Comparison of ENCODE assay signal across 3 cellular contexts in genomic region chr9:2863831-2864230, GRCh38.
TF ChIP-seq lines count a peak whose summit lies in the region.

No MANE protein-coding gene starts in this region.

TF ChIP-seq in HEK293, 187 proteins besides CTCF, POLR2A, EP300 and RAD21:
- TF ChIP-seq ZNF623 (tag by site-specific recombination; IDR thresholded peaks at IDR 0.05) (no peak), ZNF571 (tag by site-specific recombination; IDR thresholded peaks at IDR 0.05) (no peak), KLF10 (tag by site-specific recombination; IDR thresholded peaks at IDR 0.05) (no peak), ZNF146 (tag by site-specific recombination; IDR thresholded peaks at IDR 0.05) (peak; percentile 70), MEIS1 (CRISPR knock-in tag; IDR thresholded peaks at IDR 0.05; ENCODE audit: borderline replicate concordance) (no peak), ZNF394 (tag by site-specific recombination; IDR thresholded peaks at IDR 0.05; ENCODE audit: borderline replicate concordance) (no peak), AEBP2 (tag by site-specific recombination; IDR thresholded peaks at IDR 0.05; ENCODE audit: borderline replicate concordance) (no peak), ZNF350 (tag by site-specific recombination; IDR thresholded peaks at IDR 0.05) (no peak)

TF ChIP-seq in K562, 482 proteins besides CTCF, POLR2A, EP300 and RAD21:
- TF ChIP-seq ZBTB5 (IDR thresholded peaks at IDR 0.05), result no peak
- no peak for TF ChIP-seq HDAC3 (IDR thresholded peaks at IDR 0.05; ENCODE audit: borderline replicate concordance, partially characterized antibody)
- no peak for TF ChIP-seq FOXJ2 (tag; IDR thresholded peaks at IDR 0.05)
- no peak for TF ChIP-seq ZSCAN32 (CRISPR knock-in tag; IDR thresholded peaks at IDR 0.05)
- peak; percentile 14 for TF ChIP-seq RBM25 (IDR thresholded peaks at IDR 0.05; ENCODE audit: low read depth, low read length, severe bottlenecking)
- peak; percentile 87 for TF ChIP-seq ZNF146 (CRISPR knock-in tag; IDR thresholded peaks at IDR 0.05; ENCODE audit: unreplicated experiment)
TF ChIP-seq in K562: peak in this region for 2.

TF ChIP-seq in H1, 55 proteins besides CTCF, POLR2A, EP300 and RAD21:
- TF ChIP-seq SIRT6 (IDR thresholded peaks at IDR 0.05; ENCODE audit: low read length), result no peak
- TF ChIP-seq KDM5A (IDR thresholded peaks at IDR 0.05; ENCODE audit: low read length), result no peak
- TF ChIP-seq KDM1A (IDR thresholded peaks at IDR 0.05; ENCODE audit: borderline replicate concordance, low read length), result peak; percentile 62; the same call in 1 of the 2 replicates
